In genomic region chr4:77269505-77269904, GRCh38 we compare ENCODE assay signal across 24 cellular contexts.
A peak's percentile ranks its signal among the peaks of the same experiment; 100 is the strongest.
DNase-seq lines count a peak whose midpoint lies in the region; ATAC-seq, FAIRE-seq and TF ChIP-seq lines count a peak whose summit lies in the region.
"Had no signal": no experiment of that assay in that cellular context is flagged by ENCODE, and none has a peak within 500 bp of the region (broad histone marks: within the 10 kb centered on the region; RNA-seq: fewer than 3 reads in every experiment).

No MANE protein-coding gene starts in this region.

- no peaks in the 10 kb centered on the region for H3K79me1 ChIP-seq in trophoblast cell (ENCODE audit: low read length)

- H3K9me3 ChIP-seq in GM23248 (ENCODE audit: low read depth): no peaks in the 10 kb centered on the region
- H3K9me3 ChIP-seq in trophoblast cell (ENCODE audit: insufficient read depth, low read depth, low read length): no peaks in the 10 kb centered on the region
- H3K9me3 ChIP-seq in aorta (ENCODE audit: control insufficient read depth, low read length): peaks cover 1% of the 10 kb centered on the region

- peak; percentile 74 for ATAC-seq in esophagus mucosa
- no peak for ATAC-seq in GM19324 (IDR thresholded peaks at IDR 0.05; ENCODE audit: low FRiP score, unreplicated experiment)
- ATAC-seq in aorta (ENCODE audit: low FRiP score): no peak

- no peaks in the 10 kb centered on the region for H3K9me2 ChIP-seq in GM23248 (ENCODE audit: insufficient read depth)

- 82 to 88% methylated on average over 1 of the region's 1 CpG for WGBS in GM23248 (ENCODE audit: low coverage in 1 of 2, low lambda C conversion rate in 2 of 2, missing lambda C conversion rate in 2 of 2), 2 experiments
- WGBS in trophoblast cell (ENCODE audit: extremely low coverage, insufficient coverage, insufficient read length): no CpG with 5 or more reads among the region's 1 CpG
- WGBS in aorta, 2 donors: 84 to 89% methylated on average over 1 of the region's 1 CpG

- intact Hi-C loops in aorta (cut with DNase I): no loop called here

- H2AFZ ChIP-seq in GM23248 (no peak overlapping the region), trophoblast cell (ENCODE audit: insufficient read depth, low read length, poor library complexity) (no peak overlapping the region)

- H3F3A ChIP-seq in GM23248 (ENCODE audit: insufficient read depth): no peaks in the 10 kb centered on the region

- no peak overlapping the region for H4K8ac ChIP-seq in trophoblast cell (ENCODE audit: low read depth, low read length)

- no peaks in the 10 kb centered on the region for H4K20me1 ChIP-seq in GM23248 (ENCODE audit: insufficient read depth)

- H4K12ac ChIP-seq in trophoblast cell (ENCODE audit: low read depth, low read length): no peak overlapping the region

- H3K27me3 ChIP-seq in GM23248 (replicated peaks; ENCODE audit: insufficient read depth) (peaks cover 27% of the 10 kb centered on the region), trophoblast cell (ENCODE audit: insufficient read depth, low read length) (no peaks in the 10 kb centered on the region), aorta (ENCODE audit: control insufficient read depth in 1 of 2, insufficient read depth in 2 of 2, low read length in 1 of 2) (no peaks in the 10 kb centered on the region)

- H3K79me2 ChIP-seq in GM23248 (ENCODE audit: insufficient read depth): no peaks in the 10 kb centered on the region
- H3K79me2 ChIP-seq in trophoblast cell (ENCODE audit: control insufficient read depth, insufficient read depth, low read length, poor library complexity): no peaks in the 10 kb centered on the region

- no peak for TF ChIP-seq CTCF in D721Med (IDR thresholded peaks at IDR 0.05; ENCODE audit: insufficient read depth, missing control alignments)

- H2BK5ac ChIP-seq in trophoblast cell (ENCODE audit: low read depth, low read length, poor library complexity): no peak overlapping the region

- H3K4me1 ChIP-seq in GM23248 (ENCODE audit: insufficient read depth) (no peaks in the 10 kb centered on the region), trophoblast cell (ENCODE audit: control insufficient read depth in 1 of 2, insufficient read depth in 2 of 2, low read length in 2 of 2) (peaks cover 0 to 3% of the 10 kb centered on the region in 2 experiments), aorta (ENCODE audit: control insufficient read depth in 1 of 2, insufficient read depth in 2 of 2, low read length in 2 of 2) (no peaks in the 10 kb centered on the region)

- H3K27ac ChIP-seq in GM23248 (no peak overlapping the region), trophoblast cell (ENCODE audit: low read depth, low read length) (no peak overlapping the region), aorta (ENCODE audit: low read depth in 1 of 2, low read length in 2 of 2) (no peak overlapping the region)
- H3K27ac ChIP-seq: C4-2B, SK-N-MC had no signal

- no peak overlapping the region for H4K91ac ChIP-seq in trophoblast cell (ENCODE audit: low read depth, low read length)

- no peak overlapping the region for H2BK120ac ChIP-seq in trophoblast cell (ENCODE audit: insufficient read depth, low read length, poor library complexity)

- DNase-seq in GM23248 (peak; percentile 3), RPMI7951 (ENCODE audit: low read depth) (peak; percentile 3), trophoblast cell (peak; percentile 89 to 97), D721Med (ENCODE audit: insufficient read length, low spot score) (no peak), aorta (no peak)
- no peak for DNase-seq in stimulated activated CD4-positive, alpha-beta T cell treated with anti-CD3 and anti-CD28 coated beads, Interleukin-2, amount 100 ng/mL, for 48 hours
- DNase-seq: CD8-positive, alpha-beta memory T cell; DMS53; GF-D8; NCI-H1105; NCI-H1694 treated with DMSO at 0.1 percent for 48 hours; NCI-H2081 treated with DMSO at 0.1 percent for 48 hours; NCI-H2171 treated with DMSO at 0.1 percent for 48 hours; NCI-H446; NCI-H526; OCI-M1; RPMI8226; SHP77 treated with DMSO at 0.1 percent for 48 hours had no signal

- H3K9ac ChIP-seq in GM23248 (no peak overlapping the region), trophoblast cell (ENCODE audit: low read length) (no peak overlapping the region)

- no peak overlapping the region for H2AK5ac ChIP-seq in trophoblast cell (ENCODE audit: low read length)

- no peak overlapping the region for H3K4me2 ChIP-seq in GM23248 (ENCODE audit: unreplicated experiment)
- no peak overlapping the region for H3K4me2 ChIP-seq in trophoblast cell (ENCODE audit: low read length)

- H3K23ac ChIP-seq in trophoblast cell (ENCODE audit: low read length): no peak overlapping the region

- no peak for FAIRE-seq in D721Med (lab: Jason Lieb, UNC)
- FAIRE-seq: A204.1, H54 had no signal

- in situ Hi-C loops in GM23248 (cut with MboI): no loop called here

- H3K4ac ChIP-seq in trophoblast cell (ENCODE audit: low read depth, low read length): no peak overlapping the region

- H3K4me3 ChIP-seq in GM23248: no peak overlapping the region
- H3K4me3 ChIP-seq in trophoblast cell (ENCODE audit: low read depth, low read length): no peak overlapping the region
- no peak overlapping the region for H3K4me3 ChIP-seq in aorta (ENCODE audit: low read length in 2 of 2)
- H3K4me3 ChIP-seq: SK-N-MC had no signal

- no peaks in the 10 kb centered on the region for H3K36me3 ChIP-seq in GM23248 (ENCODE audit: low read depth)
- no peaks in the 10 kb centered on the region for H3K36me3 ChIP-seq in trophoblast cell (ENCODE audit: control insufficient read depth in 1 of 2, insufficient read depth in 2 of 2, low read length in 2 of 2)
- no peaks in the 10 kb centered on the region for H3K36me3 ChIP-seq in aorta (ENCODE audit: control insufficient read depth in 1 of 2, insufficient read depth in 2 of 2, low read length in 1 of 2)

- no peak overlapping the region for H3K14ac ChIP-seq in trophoblast cell (ENCODE audit: low read length)

- H3K18ac ChIP-seq in trophoblast cell (ENCODE audit: low read length): no peak overlapping the region

- H2BK12ac ChIP-seq in trophoblast cell (ENCODE audit: low read length): no peak overlapping the region

Comparison
In these comparisons a context has a peak if more than half of its experiments do, and no peak if none do; other contexts are left out.
1. DNase-seq: peak in GM23248 (single experiment), RPMI7951 (single experiment) and trophoblast cell (2 of 2); none in stimulated activated CD4-positive, alpha-beta T cell treated with anti-CD3 and anti-CD28 coated beads, Interleukin-2, amount 100 ng/mL, for 48 hours (0 of 2), D721Med (single experiment) and aorta (0 of 2).